ENCODE assay signal across 13 cellular contexts in the genomic region with DNA sequence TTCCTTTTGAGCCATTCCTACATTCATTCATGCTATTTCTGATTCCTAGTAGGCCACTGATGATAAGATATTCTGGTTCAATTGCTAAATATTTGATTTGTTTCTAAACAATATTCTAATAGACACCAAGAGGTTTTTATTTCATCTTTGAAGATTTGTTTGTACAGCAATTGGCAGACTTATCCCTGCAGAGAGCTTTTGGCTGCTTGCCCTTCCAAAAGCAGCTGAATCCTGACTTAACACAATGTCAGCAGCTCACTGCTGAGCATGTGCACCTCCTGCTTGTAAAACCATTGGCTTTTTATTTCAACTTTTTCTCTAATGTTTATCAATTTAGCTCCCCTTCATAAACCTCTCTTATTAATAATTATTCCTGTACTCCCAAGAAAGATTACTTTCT. TPM values are rescaled to one million over a fixed set of nuclear protein-coding genes. Genes with fewer than 3 reads are reported as not detected.
DNase-seq lines count a peak whose midpoint lies in the region; ATAC-seq and TF ChIP-seq lines count a peak whose summit lies in the region.
"Had no signal": no experiment of that assay in that cellular context is flagged by ENCODE, and none has a peak within 500 bp of the region (broad histone marks: within the 10 kb centered on the region; RNA-seq: fewer than 3 reads in every experiment).

No MANE protein-coding gene starts in this region.

- ATAC-seq in sciatic nerve (no peak), HG02759 (IDR thresholded peaks at IDR 0.05; ENCODE audit: unreplicated experiment) (no peak)
- ATAC-seq: activated CD8-positive, alpha-beta memory T cell treated with anti-CD3 and anti-CD28 coated beads, Interleukin-2, amount 10 ng/mL, durations not matched to agents 7 days and 5 days; PC-3 had no signal

- intact Hi-C loops in sciatic nerve (cut with DNase I) = no loop called here

- peak in 2 of 3 experiments; percentile 36 to 79 for DNase-seq in NCI-H1417 (lab: John Stamatoyannopoulos, UW)
- DNase-seq in NCI-H1417 treated with DMSO at 0.1 percent for 48 hours (lab: John Stamatoyannopoulos, UW) = no peak
- peak; percentile 13 for DNase-seq in NCI-H774 (lab: John Stamatoyannopoulos, UW)
- DNase-seq in fibroblast of peridontal ligament (ENCODE audit: extremely low read depth) = peak; percentile 22
- peak; percentile 59 for DNase-seq in retinal pigment epithelial cell (ENCODE audit: low read depth)
- no peak for DNase-seq in sciatic nerve (ENCODE audit: low spot score)
- DNase-seq in hepatic stellate cell (ENCODE audit: low spot score) = no peak
- DNase-seq: activated CD8-positive, alpha-beta memory T cell treated with anti-CD3 and anti-CD28 coated beads, Interleukin-2, amount 10 ng/mL, durations not matched to agents 7 days and 5 days; immature natural killer cell; Kasumi-1; PC-3; stimulated activated CD4-positive, alpha-beta T cell treated with anti-CD3 and anti-CD28 coated beads, Interleukin-1b, Interleukin-23, amount 100 ng/mL, for 48 hours had no signal

- no peak for TF ChIP-seq CTCF in retinal pigment epithelial cell (conservative IDR thresholded peaks at IDR 0.05; ENCODE audit: low read depth, low read length)

- H3K4me3 ChIP-seq in retinal pigment epithelial cell (ENCODE audit: low read length) = no peak overlapping the region

RNA-seq across cellular contexts. Expression of a gene that starts 45.3 kb away (rescaled TPM):
- 8.5 TPM for total RNA-seq in sciatic nerve

Comparison
In these comparisons a context has a peak if more than half of its experiments do, and no peak if none do; other contexts are left out.
1. DNase-seq: peak in NCI-H1417 (2 of 3), NCI-H774 (single experiment), fibroblast of peridontal ligament (single experiment) and retinal pigment epithelial cell (single experiment); none in NCI-H1417 treated with DMSO at 0.1 percent for 48 hours (single experiment), sciatic nerve (single experiment) and hepatic stellate cell (single experiment).